In genomic region chr2:181554511-181554910, GRCh38 we compare ENCODE assay signal across 21 cellular contexts.
DNase-seq lines count a peak whose midpoint lies in the region; ATAC-seq and TF ChIP-seq lines count a peak whose summit lies in the region.
"Had no signal": no experiment of that assay in that cellular context is flagged by ENCODE, and none has a peak within 500 bp of the region (broad histone marks: within the 10 kb centered on the region; RNA-seq: fewer than 3 reads in every experiment).

No MANE protein-coding gene starts in this region.

- no peaks in the 10 kb centered on the region for H3K27me3 ChIP-seq in WERI-Rb-1 (ENCODE audit: insufficient read depth, low read depth, severe bottlenecking)
- H3K27me3 ChIP-seq in smooth muscle cell (ENCODE audit: low read depth), result no peaks in the 10 kb centered on the region
- no peaks in the 10 kb centered on the region for H3K27me3 ChIP-seq in psoas muscle (ENCODE audit: insufficient read depth in 3 of 3, low read length in 2 of 3)
- H3K27me3 ChIP-seq: heart left ventricle, spleen had no signal

- no peak overlapping the region for H3K9ac ChIP-seq in smooth muscle cell (ENCODE audit: low read depth)
- H3K9ac ChIP-seq: SK-N-SH had no signal

- H3K27ac ChIP-seq in WERI-Rb-1 (peak overlapping the region; percentile 64), smooth muscle cell (ENCODE audit: low read depth) (peak overlapping the region; percentile 42), psoas muscle (no peak overlapping the region)
- H3K27ac ChIP-seq: heart left ventricle, spleen had no signal

- peak; percentile 25 for DNase-seq in NCI-H510A treated with DMSO at 0.1 percent for 48 hours (lab: John Stamatoyannopoulos, UW)
- DNase-seq in NCI-H510A (lab: John Stamatoyannopoulos, UW), result no peak
- DNase-seq in NCI-H2081 treated with DMSO at 0.1 percent for 48 hours (lab: John Stamatoyannopoulos, UW), result peak; percentile 77
- DNase-seq in WERI-Rb-1, result peak; percentile 73
- DNase-seq in smooth muscle cell (lab: John Stamatoyannopoulos, UW; ENCODE audit: unreplicated experiment), result no peak
- DNase-seq in psoas muscle, result no peak
- DNase-seq: activated CD8-positive, alpha-beta T cell treated with anti-CD3 and anti-CD28 coated beads for 36 hours; aorta; caudate nucleus; CD8-positive, alpha-beta T cell; DMS79 treated with DMSO at 0.1 percent for 48 hours; foreskin fibroblast; heart left ventricle; NCI-H2029 treated with DMSO at 0.1 percent for 48 hours; right cardiac atrium; SK-N-SH; spleen; stimulated activated CD4-positive, alpha-beta T cell treated with anti-CD3 and anti-CD28 coated beads, Interleukin-4, amount 100 ng/mL, for 1 hour had no signal

- H3K4me3 ChIP-seq in WERI-Rb-1 (ENCODE audit: low read depth, low read length) (peak overlapping the region; percentile 26), smooth muscle cell (no peak overlapping the region), psoas muscle (no peak overlapping the region)
- H3K4me3 ChIP-seq: heart left ventricle, spleen had no signal

- intact Hi-C loops in psoas muscle (cut with DNase I), result no loop called here

- peaks cover 5% of the 10 kb centered on the region for H3K4me1 ChIP-seq in smooth muscle cell (ENCODE audit: low read depth)
- H3K4me1 ChIP-seq in psoas muscle, result no peaks in the 10 kb centered on the region
- H3K4me1 ChIP-seq: heart left ventricle, spleen had no signal

- no peaks in the 10 kb centered on the region for H4K20me1 ChIP-seq in smooth muscle cell (ENCODE audit: low read depth)

- peak overlapping the region; percentile 8 for H2AFZ ChIP-seq in smooth muscle cell (ENCODE audit: low read depth)

- no peaks in the 10 kb centered on the region for H3K79me2 ChIP-seq in smooth muscle cell (ENCODE audit: low read depth)

- H3K9me3 ChIP-seq in WERI-Rb-1 (ENCODE audit: severe bottlenecking), result no peaks in the 10 kb centered on the region
- H3K9me3 ChIP-seq in smooth muscle cell (replicated peaks; ENCODE audit: low read depth), result no peaks in the 10 kb centered on the region
- H3K9me3 ChIP-seq in psoas muscle, result no peaks in the 10 kb centered on the region
- H3K9me3 ChIP-seq: heart left ventricle, SK-N-SH, spleen had no signal

- H3K4me2 ChIP-seq in smooth muscle cell, result no peak overlapping the region
- H3K4me2 ChIP-seq: SK-N-SH had no signal

- TF ChIP-seq CTCF in WERI-Rb-1 (IDR thresholded peaks at IDR 0.05; ENCODE audit: low read depth, low read length) (no peak), smooth muscle cell (IDR thresholded peaks at IDR 0.05; ENCODE audit: borderline replicate concordance, insufficient read depth, poor library complexity, severe bottlenecking) (no peak), psoas muscle (IDR thresholded peaks at IDR 0.05) (no peak)

- no peak for ATAC-seq in GM18861 (IDR thresholded peaks at IDR 0.05; ENCODE audit: unreplicated experiment)
- no peak for ATAC-seq in HG02642 (IDR thresholded peaks at IDR 0.05; ENCODE audit: poor library complexity, unreplicated experiment)
- no peak for ATAC-seq in psoas muscle
- ATAC-seq: activated CD8-positive, alpha-beta T cell treated with anti-CD3 and anti-CD28 coated beads for 36 hours; CD8-positive, alpha-beta T cell; heart left ventricle; HepG2; right cardiac atrium had no signal

- no peaks in the 10 kb centered on the region for H3K36me3 ChIP-seq in WERI-Rb-1
- H3K36me3 ChIP-seq in smooth muscle cell (ENCODE audit: low read depth), result no peaks in the 10 kb centered on the region
- no peaks in the 10 kb centered on the region for H3K36me3 ChIP-seq in psoas muscle (ENCODE audit: insufficient read depth in 1 of 2, low read depth in 1 of 2)
- H3K36me3 ChIP-seq: heart left ventricle, spleen had no signal

- peaks cover 6% of the 10 kb centered on the region for H3F3A ChIP-seq in smooth muscle cell (ENCODE audit: low read depth)

Comparison
In these comparisons a context has a peak if more than half of its experiments do, and no peak if none do; other contexts are left out.
1. DNase-seq: peak in NCI-H510A treated with DMSO at 0.1 percent for 48 hours (single experiment), NCI-H2081 treated with DMSO at 0.1 percent for 48 hours (single experiment) and WERI-Rb-1 (single experiment); none in NCI-H510A (single experiment), smooth muscle cell (single experiment) and psoas muscle (0 of 2).